Comparison of ENCODE assay signal across 28 cellular contexts in genomic region chr18:22985250-22985649, GRCh38.
"Had no signal": no experiment of that assay in that cellular context is flagged by ENCODE, and none has a peak within 500 bp of the region (broad histone marks: within the 10 kb centered on the region; RNA-seq: fewer than 3 reads in every experiment).

No MANE protein-coding gene starts in this region.

- DNase-seq: activated CD4-positive, alpha-beta T cell treated with anti-CD3 and anti-CD28 coated beads for 4 hours; activated CD8-positive, alpha-beta memory T cell treated with anti-CD3 and anti-CD28 coated beads, Interleukin-2, amount 50 U/mL, for 4 hours; activated CD8-positive, alpha-beta T cell treated with anti-CD3 and anti-CD28 coated beads for 36 hours; activated gamma-delta T cell treated with Interleukin-2 at 50 U/mL for 16 hours; activated naive CD4-positive, alpha-beta T cell treated with anti-CD3 and anti-CD28 coated beads, Interleukin-2, amount 50 U/mL, for 16 hours; activated naive CD8-positive, alpha-beta T cell treated with anti-CD3 and anti-CD28 coated beads, Interleukin-2, amount 10 ng/mL, durations not matched to agents 7 days and 5 days; activated T-cell treated with anti-CD3 and anti-CD28 coated beads, Interleukin-2, amount 50 U/mL, for 72 hours; adrenal gland; anterior cingulate cortex; caudate nucleus; Kasumi-1; KBM-7; NCI-H1092; NCI-H1417; NCI-H1694; NCI-H2029; NCI-H2107; NCI-H2171 treated with DMSO at 0.1 percent for 48 hours; NCI-H345; NCI-H510A treated with DMSO at 0.1 percent for 48 hours; NCI-H69; NK-92 treated with Interleukin-12 subunit alpha and Interleukin-12 subunit beta, amount 100 ng/mL, for 24 hours; OCI-M1; Peyer's patch; SIG-M5; T-cell had no signal

- ATAC-seq: activated CD4-positive, CD25-positive, alpha-beta regulatory T cell treated with anti-CD3 and anti-CD28 coated beads, Interleukin-2, amount 50 U/mL, for 24 hours; activated CD8-positive, alpha-beta T cell treated with anti-CD3 and anti-CD28 coated beads for 36 hours; activated T-cell treated with anti-CD3 and anti-CD28 coated beads, Interleukin-2, amount 50 U/mL, for 72 hours; T-cell had no signal

- H3K36me3 ChIP-seq: adrenal gland, breast epithelium had no signal

- H3K4me3 ChIP-seq: adrenal gland, breast epithelium, Peyer's patch had no signal

- H3K27me3 ChIP-seq: adrenal gland, breast epithelium, Peyer's patch had no signal

- H3K27ac ChIP-seq: adrenal gland, breast epithelium, Peyer's patch had no signal

- H3K9me3 ChIP-seq: adrenal gland, breast epithelium, Peyer's patch had no signal

- H3K4me1 ChIP-seq: adrenal gland, breast epithelium, Peyer's patch had no signal
